ENCODE assay signal across 9 cellular contexts in genomic region chr2:149329470-149330126, GRCh38. TPM values are rescaled to one million over a fixed set of nuclear protein-coding genes. Genes with fewer than 3 reads are reported as not detected.
DNase-seq lines count a peak whose midpoint lies in the region; ATAC-seq and TF ChIP-seq lines count a peak whose summit lies in the region.
"Had no signal": no experiment of that assay in that cellular context is flagged by ENCODE, and none has a peak within 500 bp of the region (broad histone marks: within the 10 kb centered on the region; RNA-seq: fewer than 3 reads in every experiment).

No MANE protein-coding gene starts in this region.

- intact Hi-C loops in IMR-90 (cut with micrococcal nuclease): loop anchor here (5.0 kb wide), 1 partner anchor 233 kb away; no protein-coding TSS in a partner anchor

- H2AK5ac ChIP-seq in IMR-90 (ENCODE audit: low read depth, low read length): no peak overlapping the region

- H2AFZ ChIP-seq in IMR-90 (replicated peaks; ENCODE audit: low read length, poor library complexity): peak overlapping the region; percentile 97

- H3K9me1 ChIP-seq in IMR-90 (ENCODE audit: insufficient read depth, low read length): no peaks in the 10 kb centered on the region

- no peak overlapping the region for H4K91ac ChIP-seq in IMR-90 (ENCODE audit: insufficient read depth, low read depth, low read length)

- dilution Hi-C loops in IMR-90 (cut with HindIII; ENCODE audit: low sequenced_read_pairs, unreplicated experiment): no loop called here

- H2AK9ac ChIP-seq in IMR-90 (replicated peaks; ENCODE audit: low read depth, low read length, poor library complexity): peak overlapping the region; percentile 9

- H3K4me3 ChIP-seq in IMR-90 (ENCODE audit: insufficient read depth, low read depth, low read length) (peak overlapping the region; percentile 20), fibroblast of the aortic adventitia (ENCODE audit: low read depth, low read length) (peak overlapping the region; percentile 60)

- CTCF ChIA-PET in IMR-90 (lab: Yijun Ruan, JAX): interaction anchor here (0.7 kb wide), 1 partner anchor 9 kb away, joined by 3 read pairs; no protein-coding TSS in a partner anchor

- no peak overlapping the region for H2BK5ac ChIP-seq in IMR-90 (ENCODE audit: low read depth, low read length, poor library complexity, severe bottlenecking)

- H3K36me3 ChIP-seq in IMR-90 (ENCODE audit: control insufficient read depth, insufficient read depth, low read length): no peaks in the 10 kb centered on the region

- H3K9me3 Mint-ChIP-seq in neural crest cell: no peaks in the 10 kb centered on the region

- H3K4ac ChIP-seq in IMR-90 (ENCODE audit: low read depth, low read length): no peak overlapping the region

- in situ Hi-C loops in IMR-90 (cut with MboI; ENCODE audit: low sequenced_read_pairs): no loop called here

- no peaks in the 10 kb centered on the region for H3K9me3 ChIP-seq in IMR-90 (ENCODE audit: control insufficient read depth, insufficient read depth, low read length)
- no peaks in the 10 kb centered on the region for H3K9me3 ChIP-seq in T-helper 17 cell (ENCODE audit: control insufficient read depth, low read length, poor library complexity, severe bottlenecking)

- H3K4me3 Mint-ChIP-seq in T-helper 17 cell: peak overlapping the region; percentile 79
- peak overlapping the region; percentile 93 for H3K4me3 Mint-ChIP-seq in neural crest cell

- TF ChIP-seq POLR2A in IMR-90 (IDR thresholded peaks at IDR 0.05; ENCODE audit: low read depth, low read length): no peak

- H4K5ac ChIP-seq in IMR-90 (ENCODE audit: low read depth, low read length): no peak overlapping the region

- H3K36me3 Mint-ChIP-seq in T-helper 17 cell (ENCODE audit: low read depth): peaks cover 10% of the 10 kb centered on the region
- H3K36me3 Mint-ChIP-seq in neural crest cell (ENCODE audit: low read depth): no peaks in the 10 kb centered on the region

- BruUV-seq in IMR-90 (replicated peaks; lab: Mats Ljungman, UMichigan): no TSS peak

- H3K23ac ChIP-seq in IMR-90 (ENCODE audit: low read depth, low read length): no peak overlapping the region

- WGBS in IMR-90 (ENCODE audit: extremely low coverage in 2 of 2, insufficient read length in 1 of 2), 2 experiments: 60% methylated on average over 1 of the region's 32 CpGs; no CpG with 5 or more reads in 1 of the 2 experiments

- H3K4me1 Mint-ChIP-seq in T-helper 17 cell (peaks cover 4% of the 10 kb centered on the region), neural crest cell (peaks cover 19% of the 10 kb centered on the region)

- no peak overlapping the region for H2BK20ac ChIP-seq in IMR-90 (ENCODE audit: low read depth, low read length)

- H3K27ac Mint-ChIP-seq in T-helper 17 cell: no peak overlapping the region
- no peak overlapping the region for H3K27ac Mint-ChIP-seq in neural crest cell (ENCODE audit: unreplicated experiment)

- ATAC-seq in IMR-90 (ENCODE audit: low read depth) (peak; percentile 3; the same call in 1 of the 2 replicates), T-helper 17 cell (no peak), HG02852 (IDR thresholded peaks at IDR 0.05; ENCODE audit: unreplicated experiment) (no peak), HG02840 (IDR thresholded peaks at IDR 0.05; ENCODE audit: low FRiP score, unreplicated experiment) (no peak)

- 0 out of 2 replicates have a peak, but pooled peaks cover 3% of the 10 kb centered on the region for H3K4me1 ChIP-seq in IMR-90 (ENCODE audit: control insufficient read depth, insufficient read depth, low read length)

- TF ChIP-seq CTCF in IMR-90 (conservative IDR thresholded peaks at IDR 0.05; ENCODE audit: low read depth, low read length): no peak
- TF ChIP-seq CTCF in fibroblast of the aortic adventitia (IDR thresholded peaks at IDR 0.05; ENCODE audit: insufficient read depth, low read length): no peak
- TF ChIP-seq CTCF in neural crest cell (conservative IDR thresholded peaks at IDR 0.05): peak; percentile 10

- POLR2A ChIA-PET in IMR-90 (lab: Charles Lee; ENCODE audit: unreplicated experiment): no interaction called here

- no peak for TF ChIP-seq RAD21 in IMR-90 (IDR thresholded peaks at IDR 0.05; ENCODE audit: low read length)

- no peak overlapping the region for H3K9ac ChIP-seq in IMR-90 (ENCODE audit: low read depth, low read length)

- DNase-seq in SHP77 (lab: John Stamatoyannopoulos, UW) (peak; percentile 1 to 30), SHP77 treated with DMSO at 0.1 percent for 48 hours (lab: John Stamatoyannopoulos, UW) (no peak), IMR-90 (peak; percentile 7), T-helper 17 cell (no peak), fibroblast of the aortic adventitia (ENCODE audit: low read depth) (peak; percentile 4), neural crest cell (ENCODE audit: low read depth, low spot score) (peak; percentile 32)
- DNase-seq: DND-41 had no signal

- H3K56ac ChIP-seq in IMR-90 (ENCODE audit: extremely low read depth, insufficient read depth, low read length): no peak overlapping the region

- H3K27me3 ChIP-seq in IMR-90 (ENCODE audit: control insufficient read depth, insufficient read depth, low read length): peaks cover 14% of the 10 kb centered on the region

- H4K8ac ChIP-seq in IMR-90 (ENCODE audit: low read depth in 2 of 2, low read length in 2 of 2): no peak overlapping the region

- no peaks in the 10 kb centered on the region for H4K20me1 ChIP-seq in IMR-90 (ENCODE audit: insufficient read depth, low read length)

- H3K27ac ChIP-seq in IMR-90 (ENCODE audit: insufficient read depth, low read length): no peak overlapping the region

- H3K14ac ChIP-seq in IMR-90 (replicated peaks; ENCODE audit: low read depth, low read length): no peak overlapping the region

- no peak overlapping the region for H2BK15ac ChIP-seq in IMR-90 (ENCODE audit: low read depth, low read length)

- no peaks in the 10 kb centered on the region for H3K79me1 ChIP-seq in IMR-90 (ENCODE audit: low read depth in 1 of 2, low read length in 2 of 2)

- H3K4me2 ChIP-seq in IMR-90 (ENCODE audit: low read depth, low read length): peak overlapping the region; percentile 74

- peaks cover 67% of the 10 kb centered on the region for H3K27me3 Mint-ChIP-seq in T-helper 17 cell
- H3K27me3 Mint-ChIP-seq in neural crest cell (ENCODE audit: low read depth): peaks cover 31% of the 10 kb centered on the region

- H2BK120ac ChIP-seq in IMR-90 (ENCODE audit: low read depth, low read length): no peak overlapping the region

- H3K18ac ChIP-seq in IMR-90 (ENCODE audit: low read depth, low read length): no peak overlapping the region

TF ChIP-seq in IMR-90, 13 proteins besides CTCF, POLR2A, EP300 and RAD21:
- TF ChIP-seq MAZ (IDR thresholded peaks at IDR 0.05; ENCODE audit: borderline replicate concordance, low read depth, low read length) (no peak), USF2 (IDR thresholded peaks at IDR 0.05; ENCODE audit: low read depth, low read length) (no peak), FOS (IDR thresholded peaks at IDR 0.05; ENCODE audit: low read depth, low read length) (no peak), CHD1 (IDR thresholded peaks at IDR 0.05; ENCODE audit: low read depth, low read length) (no peak), CEBPB (IDR thresholded peaks at IDR 0.05; ENCODE audit: low read depth, low read length) (no peak), SMC3 (IDR thresholded peaks at IDR 0.05; ENCODE audit: low read depth, low read length) (no peak), MAFK (IDR thresholded peaks at IDR 0.05; ENCODE audit: low read depth, low read length) (no peak), MXI1 (IDR thresholded peaks at IDR 0.05; ENCODE audit: borderline replicate concordance, low read depth, low read length) (no peak), RFX5 (IDR thresholded peaks at IDR 0.05; ENCODE audit: low read depth, low read length) (no peak), BHLHE40 (IDR thresholded peaks at IDR 0.05; ENCODE audit: low read depth, low read length) (no peak), RCOR1 (IDR thresholded peaks at IDR 0.05; ENCODE audit: insufficient replicate concordance, low read length) (no peak), NFE2L2 (IDR thresholded peaks at IDR 0.05; ENCODE audit: low read depth, low read length) (no peak)
- TF ChIP-seq, protein P1, sequence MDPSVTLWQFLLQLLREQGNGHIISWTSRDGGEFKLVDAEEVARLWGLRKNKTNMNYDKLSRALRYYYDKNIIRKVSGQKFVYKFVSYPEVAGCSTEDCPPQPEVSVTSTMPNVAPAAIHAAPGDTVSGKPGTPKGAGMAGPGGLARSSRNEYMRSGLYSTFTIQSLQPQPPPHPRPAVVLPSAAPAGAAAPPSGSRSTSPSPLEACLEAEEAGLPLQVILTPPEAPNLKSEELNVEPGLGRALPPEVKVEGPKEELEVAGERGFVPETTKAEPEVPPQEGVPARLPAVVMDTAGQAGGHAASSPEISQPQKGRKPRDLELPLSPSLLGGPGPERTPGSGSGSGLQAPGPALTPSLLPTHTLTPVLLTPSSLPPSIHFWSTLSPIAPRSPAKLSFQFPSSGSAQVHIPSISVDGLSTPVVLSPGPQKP (IDR thresholded peaks at IDR 0.05; ENCODE audit: borderline replicate concordance, low read depth, low read length): no peak

RNA-seq across cellular contexts. Expression of gene LYPD6, which starts 0.8 kb away (rescaled TPM):
- total RNA-seq in IMR-90 (2012; rRNA removed) (0.90 and 1.4 TPM in 2 replicates), T-helper 17 cell (not detected), fibroblast of the aortic adventitia (ENCODE audit: low replicate concordance) (0.54 TPM in 1 of 2 replicates, not detected in the other), neural crest cell (7.1 and 7.3 TPM in 2 replicates)
- 0.49 and 0.87 TPM in 2 replicates for polyA plus RNA-seq in IMR-90 (2012; rRNA removed)
- 0.32 and 0.39 TPM in 2 replicates for polyA plus RNA-seq in IMR-90 (2012; cell fraction: cytosol; rRNA removed)
- 0.18 and 0.52 TPM in 2 replicates for polyA plus RNA-seq in IMR-90 (2012; cell fraction: nucleus; rRNA removed; ENCODE audit: low replicate concordance)

Comparison
In these comparisons a context has a peak if more than half of its experiments do, and no peak if none do; other contexts are left out.
1. DNase-seq: peak in SHP77 (2 of 2), IMR-90 (single experiment), fibroblast of the aortic adventitia (single experiment) and neural crest cell (single experiment); none in SHP77 treated with DMSO at 0.1 percent for 48 hours (single experiment) and T-helper 17 cell (0 of 3).